8 cellular contexts compared by ENCODE assay signal in the genomic region with DNA sequence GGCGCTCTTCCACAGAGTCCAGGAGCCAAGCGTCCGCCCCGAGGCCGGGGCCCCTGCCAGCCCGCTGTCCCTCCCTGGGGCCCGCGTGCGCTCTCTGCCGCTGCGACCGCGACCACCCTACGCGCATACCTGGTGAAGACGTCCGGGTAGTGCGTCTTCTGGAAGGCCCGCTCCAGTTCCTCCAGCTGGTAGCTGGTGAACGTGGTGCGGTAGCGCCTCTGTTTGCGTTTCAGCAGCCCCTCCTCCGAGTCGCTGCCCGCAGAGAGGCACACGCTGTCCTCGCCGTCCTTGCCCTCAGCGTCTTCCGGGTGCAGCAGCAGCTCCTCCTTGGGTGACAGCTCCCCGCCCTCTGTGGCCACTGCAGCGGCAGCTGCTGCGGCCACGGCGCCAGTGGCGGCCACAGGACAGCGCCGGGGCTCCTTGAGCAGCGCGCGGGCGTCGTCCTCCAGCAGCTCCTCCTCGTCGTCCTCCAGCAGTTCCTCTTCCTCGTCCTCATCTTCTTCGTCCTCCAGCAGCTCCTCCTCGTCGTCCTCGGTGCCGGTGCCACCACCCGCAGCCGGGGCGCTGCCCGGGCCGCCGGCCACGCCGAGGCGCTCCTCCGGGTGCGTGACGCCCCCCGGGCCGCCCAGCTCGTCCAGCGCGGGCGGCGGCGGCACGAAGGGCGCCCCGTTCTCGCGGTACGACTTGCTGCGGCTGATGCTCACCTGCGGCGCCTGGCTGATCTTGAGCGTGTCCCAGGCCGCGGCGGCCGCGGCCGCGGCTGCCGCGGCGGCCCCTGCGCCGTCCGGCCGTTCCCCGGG. TPM values are rescaled to one million over a fixed set of nuclear protein-coding genes. Genes with fewer than 3 reads are reported as not detected.
DNase-seq lines count a peak whose midpoint lies in the region; ATAC-seq and TF ChIP-seq lines count a peak whose summit lies in the region.
"Had no signal": no experiment of that assay in that cellular context is flagged by ENCODE, and none has a peak within 500 bp of the region (broad histone marks: within the 10 kb centered on the region; RNA-seq: fewer than 3 reads in every experiment).

No MANE protein-coding gene starts in this region.

- no peak overlapping the region for H3K4me2 ChIP-seq in KMS-11

- H3K36me3 ChIP-seq in KMS-11 (ENCODE audit: insufficient read depth) (no peaks in the 10 kb centered on the region), psoas muscle (ENCODE audit: insufficient read depth in 1 of 2, low read depth in 1 of 2) (no peaks in the 10 kb centered on the region)

- H3K4me3 ChIP-seq in KMS-11 (IDR thresholded peaks at IDR 0.05; ENCODE audit: insufficient read depth, low read depth, low read length) (no peak overlapping the region), psoas muscle (peak overlapping the region; percentile 66)
- H3K4me3 ChIP-seq: lung had no signal

- H3K9me3 Mint-ChIP-seq in central memory CD8-positive, alpha-beta T cell: no peaks in the 10 kb centered on the region

- no peak overlapping the region for H3K9ac ChIP-seq in KMS-11

- H3K27me3 Mint-ChIP-seq in central memory CD8-positive, alpha-beta T cell: peaks cover 69% of the 10 kb centered on the region

- WGBS in psoas muscle, 3 donors: 0 to 31% (median 0%) methylated on average over 30 to 97 of the region's 97 CpGs

- no peak for DNase-seq in central memory CD8-positive, alpha-beta T cell (ENCODE audit: low spot score in 2 of 2)
- DNase-seq in psoas muscle (peak; percentile 17 to 74), NCI-H345 treated with DMSO at 0.1 percent for 48 hours (lab: John Stamatoyannopoulos, UW; ENCODE audit: unreplicated experiment) (no peak), iPS-NIHi7 (ENCODE audit: extremely low spot score) (no peak)

- no peaks in the 10 kb centered on the region for H3K79me2 ChIP-seq in KMS-11 (ENCODE audit: insufficient read depth, low read depth)

- H3K4me1 ChIP-seq in KMS-11 (ENCODE audit: low read depth, poor library complexity, severe bottlenecking) (no peaks in the 10 kb centered on the region), psoas muscle (no peaks in the 10 kb centered on the region)

- H3K27me3 ChIP-seq in KMS-11 (ENCODE audit: insufficient read depth, low read depth) (no peaks in the 10 kb centered on the region), psoas muscle (ENCODE audit: insufficient read depth in 3 of 3, low read length in 2 of 3) (peaks cover 0 to 89% (median 3%) of the 10 kb centered on the region in 3 donors)

- peaks cover 3% of the 10 kb centered on the region for H3K36me3 Mint-ChIP-seq in central memory CD8-positive, alpha-beta T cell (ENCODE audit: insufficient read depth)

- no peak overlapping the region for H3K27ac Mint-ChIP-seq in central memory CD8-positive, alpha-beta T cell (ENCODE audit: low read depth)

- intact Hi-C loops in psoas muscle (cut with DNase I): loop anchor here in 1 of 2 donors (10.0 kb wide), 2 partner anchors 178 to 258 kb away; no protein-coding TSS in a partner anchor

- H2AFZ ChIP-seq in KMS-11 (ENCODE audit: low read depth): peak overlapping the region; percentile 49

- peak; percentile 37 for ATAC-seq in GM18498 (IDR thresholded peaks at IDR 0.05; ENCODE audit: unreplicated experiment)
- ATAC-seq in central memory CD8-positive, alpha-beta T cell (replicated peaks; ENCODE audit: extremely low read depth, poor library complexity, severe bottlenecking): peak; percentile 32
- ATAC-seq in psoas muscle: peak; percentile 61 to 74 (median 68)
- ATAC-seq in GM19467 (IDR thresholded peaks at IDR 0.05; ENCODE audit: unreplicated experiment): no peak

- H3K4me1 Mint-ChIP-seq in central memory CD8-positive, alpha-beta T cell: peaks cover 7% of the 10 kb centered on the region

- no peak for TF ChIP-seq CTCF in KMS-11 (conservative IDR thresholded peaks at IDR 0.05; ENCODE audit: low read depth, low read length)
- TF ChIP-seq CTCF in psoas muscle (IDR thresholded peaks at IDR 0.05): no peak

- H3K4me3 Mint-ChIP-seq in central memory CD8-positive, alpha-beta T cell: peak overlapping the region; percentile 79

- no peaks in the 10 kb centered on the region for H4K20me1 ChIP-seq in KMS-11 (ENCODE audit: insufficient read depth)

- no peak overlapping the region for H3K27ac ChIP-seq in KMS-11
- H3K27ac ChIP-seq in psoas muscle: peak overlapping the region; percentile 84

- H3K9me3 ChIP-seq in psoas muscle: no peaks in the 10 kb centered on the region

RNA-seq across cellular contexts. Expression of a gene that starts 2.8 kb away (rescaled TPM):
- 10 to 100 TPM in 1 of 4 donors, 1 to 10 TPM in 3; 2.7 to 12.8 (median 3.9) TPM for total RNA-seq in psoas muscle
- 1 to 10 TPM in 2 of 3 donors, under 1 TPM in 1; 0.64 to 3.0 (median 2.6) TPM for polyA plus RNA-seq in psoas muscle

Comparison
In these comparisons a context has a peak if more than half of its experiments do, and no peak if none do; other contexts are left out.
1. DNase-seq: peak in psoas muscle (2 of 2); none in central memory CD8-positive, alpha-beta T cell (0 of 2), NCI-H345 treated with DMSO at 0.1 percent for 48 hours (single experiment) and iPS-NIHi7 (single experiment).